In genomic region chr12:4496145-4496838, GRCh38 we compare ENCODE assay signal across 15 cellular contexts. TPM values are rescaled to one million over a fixed set of nuclear protein-coding genes. Genes with fewer than 3 reads are reported as not detected.
A peak's percentile ranks its signal among the peaks of the same experiment; 100 is the strongest.
DNase-seq lines count a peak whose midpoint lies in the region; ATAC-seq and TF ChIP-seq lines count a peak whose summit lies in the region.
"Had no signal": no experiment of that assay in that cellular context is flagged by ENCODE, and none has a peak within 500 bp of the region (broad histone marks: within the 10 kb centered on the region; RNA-seq: fewer than 3 reads in every experiment).

No MANE protein-coding gene starts in this region.

- no peaks in the 10 kb centered on the region for H3K9me3 Mint-ChIP-seq in activated CD8-positive, alpha-beta T cell treated with anti-CD3 and anti-CD28 coated beads for 36 hours
- H3K9me3 Mint-ChIP-seq in activated CD8-positive, alpha-beta T cell treated with anti-CD3 and anti-CD28 coated beads, Interleukin-2, amount 10 ng/mL, durations not matched to agents 7 days and 5 days (ENCODE audit: insufficient read depth) = no peaks in the 10 kb centered on the region
- no peaks in the 10 kb centered on the region for H3K9me3 Mint-ChIP-seq in stimulated activated effector memory CD8-positive, alpha-beta T cell treated with anti-CD3 and anti-CD28 coated beads, Interleukin-12 subunit alpha, Interleukin-12 subunit beta, amount 100 ng/mL, for 72 hours
- H3K9me3 Mint-ChIP-seq: activated T-helper 2 cell treated with anti-CD3 and anti-CD28 coated beads, Interferon-gamma antibody, Interleukin-2, Interleukin-4, amounts not matched to agents 10 μg/mL and 5 μg/mL and 100 μg/mL, durations not matched to agents 14 hours and 24 hours and 36 hours had no signal

- H3K4me1 Mint-ChIP-seq in activated CD8-positive, alpha-beta T cell treated with anti-CD3 and anti-CD28 coated beads for 36 hours (ENCODE audit: low read depth) = peaks cover 15% of the 10 kb centered on the region
- no peaks in the 10 kb centered on the region for H3K4me1 Mint-ChIP-seq in activated CD8-positive, alpha-beta T cell treated with anti-CD3 and anti-CD28 coated beads, Interleukin-2, amount 10 ng/mL, durations not matched to agents 7 days and 5 days (ENCODE audit: low read depth)
- H3K4me1 Mint-ChIP-seq in stimulated activated effector memory CD8-positive, alpha-beta T cell treated with anti-CD3 and anti-CD28 coated beads, Interleukin-12 subunit alpha, Interleukin-12 subunit beta, amount 100 ng/mL, for 72 hours = peaks cover 11% of the 10 kb centered on the region
- H3K4me1 Mint-ChIP-seq: WTC11 had no signal

- CTCF ChIA-PET in activated CD8-positive, alpha-beta T cell treated with anti-CD3 and anti-CD28 coated beads for 36 hours (lab: Charles Lee) = interaction anchor here (1.0 to 2.1 kb wide), 6 partner anchors 12 to 76 kb away, joined by 3 to 6 read pairs (median 3); no protein-coding TSS in a partner anchor
- CTCF ChIA-PET in activated CD8-positive, alpha-beta T cell treated with anti-CD3 and anti-CD28 coated beads, Interleukin-2, amount 10 ng/mL, durations not matched to agents 7 days and 5 days (lab: Charles Lee) = interaction anchor here (0.7 kb wide), 1 partner anchor 389 kb away, joined by 3 read pairs; no protein-coding TSS in a partner anchor

- peak; percentile 94 for ATAC-seq in activated CD8-positive, alpha-beta T cell treated with anti-CD3 and anti-CD28 coated beads for 36 hours
- ATAC-seq in activated CD8-positive, alpha-beta T cell treated with anti-CD3 and anti-CD28 coated beads, Interleukin-2, amount 10 ng/mL, durations not matched to agents 7 days and 5 days = no peak
- ATAC-seq in GM21423 (IDR thresholded peaks at IDR 0.05; ENCODE audit: unreplicated experiment) = peak; percentile 62
- ATAC-seq in HG03045 (IDR thresholded peaks at IDR 0.05; ENCODE audit: unreplicated experiment) = peak; percentile 76
- ATAC-seq in stimulated activated effector memory CD8-positive, alpha-beta T cell treated with anti-CD3 and anti-CD28 coated beads, Interleukin-12 subunit alpha, Interleukin-12 subunit beta, amount 100 ng/mL, for 72 hours = peak; percentile 98
- ATAC-seq: A549, SK-N-SH treated with all-trans-retinoic acid at 6 μM for 48 hours, WTC11 had no signal

- no peak overlapping the region for H3K4me3 Mint-ChIP-seq in activated CD8-positive, alpha-beta T cell treated with anti-CD3 and anti-CD28 coated beads for 36 hours
- H3K4me3 Mint-ChIP-seq in activated CD8-positive, alpha-beta T cell treated with anti-CD3 and anti-CD28 coated beads, Interleukin-2, amount 10 ng/mL, durations not matched to agents 7 days and 5 days = no peak overlapping the region
- H3K4me3 Mint-ChIP-seq in stimulated activated effector memory CD8-positive, alpha-beta T cell treated with anti-CD3 and anti-CD28 coated beads, Interleukin-12 subunit alpha, Interleukin-12 subunit beta, amount 100 ng/mL, for 72 hours = no peak overlapping the region
- H3K4me3 Mint-ChIP-seq: WTC11 had no signal

- no peak for TF ChIP-seq CTCF in activated CD8-positive, alpha-beta T cell treated with anti-CD3 and anti-CD28 coated beads for 36 hours (IDR thresholded peaks at IDR 0.05)

- H3K27me3 Mint-ChIP-seq in activated CD8-positive, alpha-beta T cell treated with anti-CD3 and anti-CD28 coated beads for 36 hours = no peaks in the 10 kb centered on the region
- H3K27me3 Mint-ChIP-seq in activated CD8-positive, alpha-beta T cell treated with anti-CD3 and anti-CD28 coated beads, Interleukin-2, amount 10 ng/mL, durations not matched to agents 7 days and 5 days (ENCODE audit: low read depth) = no peaks in the 10 kb centered on the region

- peak overlapping the region; percentile 40 for H3K27ac Mint-ChIP-seq in activated CD8-positive, alpha-beta T cell treated with anti-CD3 and anti-CD28 coated beads for 36 hours
- H3K27ac Mint-ChIP-seq in activated CD8-positive, alpha-beta T cell treated with anti-CD3 and anti-CD28 coated beads, Interleukin-2, amount 10 ng/mL, durations not matched to agents 7 days and 5 days = no peak overlapping the region
- no peak overlapping the region for H3K27ac Mint-ChIP-seq in stimulated activated effector memory CD8-positive, alpha-beta T cell treated with anti-CD3 and anti-CD28 coated beads, Interleukin-12 subunit alpha, Interleukin-12 subunit beta, amount 100 ng/mL, for 72 hours
- H3K27ac Mint-ChIP-seq: activated T-helper 2 cell treated with anti-CD3 and anti-CD28 coated beads, Interferon-gamma antibody, Interleukin-2, Interleukin-4, amounts not matched to agents 10 μg/mL and 5 μg/mL and 100 μg/mL, durations not matched to agents 14 hours and 24 hours and 36 hours; WTC11 had no signal

- intact Hi-C loops in activated CD8-positive, alpha-beta T cell treated with anti-CD3 and anti-CD28 coated beads for 36 hours (cut with micrococcal nuclease) = no loop called here

- POLR2A ChIA-PET in activated CD8-positive, alpha-beta T cell treated with anti-CD3 and anti-CD28 coated beads for 36 hours (lab: Charles Lee) = interaction anchor here (0.6 to 1.4 kb wide), 3 partner anchors 11 to 225 kb away, joined by 3 to 4 read pairs (median 3); no protein-coding TSS in a partner anchor
- POLR2A ChIA-PET in activated CD8-positive, alpha-beta T cell treated with anti-CD3 and anti-CD28 coated beads, Interleukin-2, amount 10 ng/mL, durations not matched to agents 7 days and 5 days (lab: Charles Lee) = interaction anchor here (0.5 kb wide), 1 partner anchor 715 kb away, joined by 4 read pairs; no protein-coding TSS in a partner anchor

- no peak for DNase-seq in activated CD8-positive, alpha-beta T cell treated with anti-CD3 and anti-CD28 coated beads for 36 hours
- no peak for DNase-seq in activated CD8-positive, alpha-beta T cell treated with anti-CD3 and anti-CD28 coated beads, Interleukin-2, amount 10 ng/mL, durations not matched to agents 7 days and 5 days
- DNase-seq in stimulated activated effector memory CD8-positive, alpha-beta T cell treated with anti-CD3 and anti-CD28 coated beads, Interleukin-12 subunit alpha, Interleukin-12 subunit beta, amount 100 ng/mL, for 72 hours (ENCODE audit: low spot score in 2 of 2) = no peak
- DNase-seq in HuH-7 (ENCODE audit: low spot score) (no peak), NCI-H526 treated with DMSO at 0.1 percent for 48 hours (lab: John Stamatoyannopoulos, UW) (no peak), mesenteric fat pad (ENCODE audit: low spot score) (no peak)
- DNase-seq: ovary had no signal

- peaks cover 19% of the 10 kb centered on the region for H3K36me3 Mint-ChIP-seq in activated CD8-positive, alpha-beta T cell treated with anti-CD3 and anti-CD28 coated beads for 36 hours (ENCODE audit: low read depth)
- H3K36me3 Mint-ChIP-seq in activated CD8-positive, alpha-beta T cell treated with anti-CD3 and anti-CD28 coated beads, Interleukin-2, amount 10 ng/mL, durations not matched to agents 7 days and 5 days (ENCODE audit: low read depth) = peaks cover 30% of the 10 kb centered on the region
- H3K36me3 Mint-ChIP-seq in stimulated activated effector memory CD8-positive, alpha-beta T cell treated with anti-CD3 and anti-CD28 coated beads, Interleukin-12 subunit alpha, Interleukin-12 subunit beta, amount 100 ng/mL, for 72 hours = peaks cover 37% of the 10 kb centered on the region

RNA-seq across cellular contexts. Expression of gene RAD51AP1, which starts 42.4 kb away (rescaled TPM):
- 10 to 100 TPM; 44.7 to 47.8 TPM for total RNA-seq in activated CD8-positive, alpha-beta T cell treated with anti-CD3 and anti-CD28 coated beads for 36 hours
- total RNA-seq in activated CD8-positive, alpha-beta T cell treated with anti-CD3 and anti-CD28 coated beads, Interleukin-2, amount 10 ng/mL, durations not matched to agents 7 days and 5 days = 10 to 100 TPM; 44.6 to 55.6 TPM
- total RNA-seq in mesenteric fat pad = 1.1 TPM

RNA-seq across cellular contexts. Expression of gene FGF6, which starts 50.7 kb away (rescaled TPM):
- total RNA-seq in activated CD8-positive, alpha-beta T cell treated with anti-CD3 and anti-CD28 coated beads for 36 hours = not detected
- total RNA-seq in activated CD8-positive, alpha-beta T cell treated with anti-CD3 and anti-CD28 coated beads, Interleukin-2, amount 10 ng/mL, durations not matched to agents 7 days and 5 days = not detected
- not detected for total RNA-seq in mesenteric fat pad
- total RNA-seq: activated T-helper 2 cell treated with anti-CD3 and anti-CD28 coated beads, Interferon-gamma antibody, Interleukin-2, Interleukin-4, amounts not matched to agents 10 μg/mL and 5 μg/mL and 100 μg/mL, durations not matched to agents 14 hours and 24 hours and 36 hours; fibroblast of villous mesenchyme; ovary; tibial nerve; WTC11 had no signal

Comparison
In these comparisons a context has a peak if more than half of its experiments do, and no peak if none do; other contexts are left out.
1. RNA of gene RAD51AP1, which starts 42.4 kb away (total RNA-seq): 44.6 to 55.6 TPM in activated CD8-positive, alpha-beta T cell treated with anti-CD3 and anti-CD28 coated beads, Interleukin-2, amount 10 ng/mL, durations not matched to agents 7 days and 5 days and 44.7 to 47.8 TPM in activated CD8-positive, alpha-beta T cell treated with anti-CD3 and anti-CD28 coated beads for 36 hours; 1.1 TPM in mesenteric fat pad (single experiment); every median in the first group is over 10 times any median in the second.